12 cellular contexts compared by ENCODE assay signal in the genomic region with DNA sequence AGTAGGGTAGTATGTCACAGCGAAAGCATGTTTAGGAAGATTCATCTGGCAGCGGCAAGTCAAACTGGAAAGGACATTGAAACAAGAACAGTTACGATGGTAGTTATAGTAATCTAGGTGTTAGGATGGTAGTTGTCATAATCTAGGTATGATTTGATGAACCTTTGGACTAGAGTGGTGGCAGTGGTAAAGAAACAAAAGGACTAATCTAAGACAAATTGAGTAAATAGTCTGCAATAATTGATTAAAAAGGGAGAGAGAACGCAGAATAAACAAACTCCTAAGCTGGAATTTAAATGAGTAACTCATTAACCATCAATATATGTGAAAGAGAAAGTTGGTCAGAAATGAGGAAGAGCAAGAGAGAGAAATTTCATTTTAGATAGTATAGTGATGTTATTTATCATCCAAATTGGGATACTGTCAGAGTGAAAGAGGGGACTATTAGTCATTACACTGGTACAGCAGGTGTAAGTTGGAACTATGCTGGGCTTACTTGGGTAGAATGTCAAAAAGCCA. TPM values are rescaled to one million over a fixed set of nuclear protein-coding genes. Genes with fewer than 3 reads are reported as not detected.
DNase-seq lines count a peak whose midpoint lies in the region; ATAC-seq and TF ChIP-seq lines count a peak whose summit lies in the region.
"Had no signal": no experiment of that assay in that cellular context is flagged by ENCODE, and none has a peak within 500 bp of the region (broad histone marks: within the 10 kb centered on the region; RNA-seq: fewer than 3 reads in every experiment).

No MANE protein-coding gene starts in this region.

- intact Hi-C loops in Right ventricle myocardium inferior (cut with DNase I) (no loop called here), A673 (cut with micrococcal nuclease; ENCODE audit: unreplicated experiment) (no loop called here)

- CTCF ChIA-PET in A673 (lab: Charles Lee), result no interaction called here

- peaks cover 38% of the 10 kb centered on the region for H3K36me3 Mint-ChIP-seq in CD4-positive, CD25-positive, alpha-beta regulatory T cell

- no peaks in the 10 kb centered on the region for H3K4me1 ChIP-seq in CD4-positive, CD25-positive, alpha-beta regulatory T cell (ENCODE audit: control insufficient read depth, insufficient read depth, low read length, poor library complexity, severe bottlenecking)
- no peaks in the 10 kb centered on the region for H3K4me1 ChIP-seq in A673 (ENCODE audit: insufficient read depth, low read length, poor library complexity, severe bottlenecking)
- H3K4me1 ChIP-seq: BLaER1 treated with 17β-estradiol and CSF1 and Interleukin-3, amounts not matched to agents 10 nM and 100 nM; right atrium auricular region had no signal

- no peaks in the 10 kb centered on the region for H3K27me3 Mint-ChIP-seq in CD4-positive, CD25-positive, alpha-beta regulatory T cell

- H3K27ac ChIP-seq in CD4-positive, CD25-positive, alpha-beta regulatory T cell (ENCODE audit: insufficient read depth, low read length, poor library complexity, severe bottlenecking), result no peak overlapping the region
- no peak overlapping the region for H3K27ac ChIP-seq in A673 (ENCODE audit: low read depth, low read length, poor library complexity, severe bottlenecking)
- H3K27ac ChIP-seq: BLaER1 treated with 17β-estradiol and CSF1 and Interleukin-3, amounts not matched to agents 10 nM and 100 nM; right atrium auricular region; SK-N-MC had no signal

- peaks cover 32% of the 10 kb centered on the region for H3K36me3 ChIP-seq in CD4-positive, CD25-positive, alpha-beta regulatory T cell (ENCODE audit: control insufficient read depth, insufficient read depth, low read length)
- peaks cover 27% of the 10 kb centered on the region for H3K36me3 ChIP-seq in A673 (ENCODE audit: insufficient read depth, low read length, poor library complexity, severe bottlenecking)

- H3K27ac Mint-ChIP-seq in CD4-positive, CD25-positive, alpha-beta regulatory T cell, result peak overlapping the region; percentile 0 to 10 (median 2)

- no peak overlapping the region for H3K4me3 ChIP-seq in CD4-positive, CD25-positive, alpha-beta regulatory T cell (ENCODE audit: low read depth, low read length)
- H3K4me3 ChIP-seq in A673 (ENCODE audit: low read depth, low read length, poor library complexity, severe bottlenecking), result no peak overlapping the region
- H3K4me3 ChIP-seq: BLaER1 treated with 17β-estradiol and CSF1 and Interleukin-3, amounts not matched to agents 10 nM and 100 nM; right atrium auricular region; SK-N-MC had no signal

- no peak overlapping the region for H3K4me3 Mint-ChIP-seq in CD4-positive, CD25-positive, alpha-beta regulatory T cell

- BruUV-seq in A673 (replicated peaks; lab: Mats Ljungman, UMichigan), result no TSS peak

- TF ChIP-seq CTCF in A673 (conservative IDR thresholded peaks at IDR 0.05; ENCODE audit: low read depth, low read length), result no peak

- no peaks in the 10 kb centered on the region for H3K9me3 ChIP-seq in CD4-positive, CD25-positive, alpha-beta regulatory T cell (ENCODE audit: control insufficient read depth in 2 of 2, low read length in 2 of 2)
- no peaks in the 10 kb centered on the region for H3K9me3 ChIP-seq in A673 (ENCODE audit: low read depth, low read length, poor library complexity, severe bottlenecking)
- H3K9me3 ChIP-seq: right atrium auricular region had no signal

- H3K4me1 Mint-ChIP-seq in CD4-positive, CD25-positive, alpha-beta regulatory T cell, result peaks cover 5 to 14% (median 7%) of the 10 kb centered on the region in 4 donors

- DNase-seq in CD4-positive, CD25-positive, alpha-beta regulatory T cell, result no peak
- DNase-seq in NCI-H526 (lab: John Stamatoyannopoulos, UW) (no peak), Right ventricle myocardium inferior (ENCODE audit: missing footprints) (no peak), hippocampal formation (lab: John Stamatoyannopoulos, UW) (no peak), A673 (ENCODE audit: low spot score) (no peak)
- DNase-seq: NCI-H146 had no signal

- H3K27me3 ChIP-seq in CD4-positive, CD25-positive, alpha-beta regulatory T cell (ENCODE audit: control insufficient read depth, insufficient read depth, low read length), result no peaks in the 10 kb centered on the region
- no peaks in the 10 kb centered on the region for H3K27me3 ChIP-seq in A673 (replicated peaks; ENCODE audit: insufficient read depth, low read depth, low read length, poor library complexity)
- H3K27me3 ChIP-seq: BLaER1 treated with 17β-estradiol and CSF1 and Interleukin-3, amounts not matched to agents 10 nM and 100 nM; right atrium auricular region had no signal

- no peak for ATAC-seq in CD4-positive, CD25-positive, alpha-beta regulatory T cell (ENCODE audit: low read depth in 2 of 2)
- ATAC-seq in GM18867 (IDR thresholded peaks at IDR 0.05; ENCODE audit: unreplicated experiment) (peak; percentile 96), HG02610 (IDR thresholded peaks at IDR 0.05; ENCODE audit: unreplicated experiment) (peak; percentile 100), HG03521 (IDR thresholded peaks at IDR 0.05; ENCODE audit: unreplicated experiment) (peak; percentile 97), Right ventricle myocardium inferior (no peak)

- POLR2A ChIA-PET in A673 (lab: Charles Lee; ENCODE audit: low non-redundant PET), result no interaction called here

- peaks cover 0 to 2% (median 0%) of the 10 kb centered on the region in 7 donors for H3K9me3 Mint-ChIP-seq in CD4-positive, CD25-positive, alpha-beta regulatory T cell

RNA-seq across cellular contexts. Expression of a gene that starts 56.8 kb away (rescaled TPM):
- 86.7 TPM for total RNA-seq in CD4-positive, CD25-positive, alpha-beta regulatory T cell
- 10 to 100 TPM; 23.2 to 34.3 (median 28.4) TPM for polyA plus RNA-seq in CD4-positive, CD25-positive, alpha-beta regulatory T cell
- 61.4 TPM for total RNA-seq in Right ventricle myocardium inferior
- total RNA-seq in A673 (2021), result 135 and 139 TPM in 2 replicates

RNA-seq across cellular contexts. Expression of a gene that starts 57.1 kb away (rescaled TPM):
- 16.5 TPM for total RNA-seq in CD4-positive, CD25-positive, alpha-beta regulatory T cell
- polyA plus RNA-seq in CD4-positive, CD25-positive, alpha-beta regulatory T cell, result 10 to 100 TPM; 12.5 to 28.5 (median 14.8) TPM
- total RNA-seq in Right ventricle myocardium inferior (19.8 TPM), A673 (2021) (28.6 and 30.3 TPM in 2 replicates)

Comparison
In these comparisons a context has a peak if more than half of its experiments do, and no peak if none do; other contexts are left out.
1. ATAC-seq: peak in GM18867 (single experiment), HG02610 (single experiment) and HG03521 (single experiment); none in CD4-positive, CD25-positive, alpha-beta regulatory T cell (0 of 2) and Right ventricle myocardium inferior (single experiment).